Comparison of ENCODE assay signal across 11 cellular contexts in genomic region chr6:402901-403658, GRCh38.
A peak's percentile ranks its signal among the peaks of the same experiment; 100 is the strongest.
DNase-seq lines count a peak whose midpoint lies in the region; ATAC-seq and TF ChIP-seq lines count a peak whose summit lies in the region.
"Had no signal": no experiment of that assay in that cellular context is flagged by ENCODE, and none has a peak within 500 bp of the region (broad histone marks: within the 10 kb centered on the region; RNA-seq: fewer than 3 reads in every experiment).

No MANE protein-coding gene starts in this region.

- no peak for ATAC-seq in GM19397 (IDR thresholded peaks at IDR 0.05; ENCODE audit: unreplicated experiment)
- ATAC-seq: CD8-positive, alpha-beta T cell; HCT116 had no signal

- peak; percentile 33 for DNase-seq in activated CD4-positive, alpha-beta T cell treated with anti-CD3 and anti-CD28 coated beads for 1 hour
- DNase-seq in activated naive CD4-positive, alpha-beta T cell treated with Interleukin-2 at 50 U/mL for 16 hours: peak; percentile 75
- DNase-seq in stimulated activated CD4-positive, alpha-beta T cell treated with anti-CD3 and anti-CD28 coated beads, Interleukin-4, amount 100 ng/mL, for 1 hour: peak; percentile 72
- DNase-seq in cerebellar nuclear complex (lab: John Stamatoyannopoulos, UW) (no peak), T-helper 9 cell (no peak), D341Med (ENCODE audit: low spot score) (no peak)
- DNase-seq: NCI-H1694 had no signal

- peak; percentile 68 for TF ChIP-seq POLR2A in GM15510 (IDR thresholded peaks at IDR 0.05; ENCODE audit: borderline replicate concordance, extremely low read depth, insufficient read length)

Comparison
In these comparisons a context has a peak if more than half of its experiments do, and no peak if none do; other contexts are left out.
1. DNase-seq: peak in activated CD4-positive, alpha-beta T cell treated with anti-CD3 and anti-CD28 coated beads for 1 hour (single experiment), activated naive CD4-positive, alpha-beta T cell treated with Interleukin-2 at 50 U/mL for 16 hours (single experiment) and stimulated activated CD4-positive, alpha-beta T cell treated with anti-CD3 and anti-CD28 coated beads, Interleukin-4, amount 100 ng/mL, for 1 hour (single experiment); none in cerebellar nuclear complex (0 of 2), T-helper 9 cell (single experiment) and D341Med (single experiment).